24 cellular contexts compared by ENCODE assay signal in genomic region chr21:41579692-41580091, GRCh38.
"Had no signal": no experiment of that assay in that cellular context is flagged by ENCODE, and none has a peak within 500 bp of the region (broad histone marks: within the 10 kb centered on the region; RNA-seq: fewer than 3 reads in every experiment).

No MANE protein-coding gene starts in this region.

- FAIRE-seq: endothelial cell of umbilical vein had no signal

- H3K36me3 ChIP-seq: cardiac muscle cell, esophagus muscularis mucosa, gastrocnemius medialis, tibial artery, uterus, WERI-Rb-1 had no signal

- H3K27me3 ChIP-seq: body of pancreas, cardiac muscle cell, gastrocnemius medialis, uterus had no signal

- H3K4me1 Mint-ChIP-seq: activated CD4-positive, alpha-beta T cell treated with anti-CD3 and anti-CD28 coated beads, Interleukin-2, amount 10 ng/mL, durations not matched to agents 7 days and 5 days; activated naive CD8-positive, alpha-beta T cell treated with anti-CD3 and anti-CD28 coated beads, Interleukin-2, amount 50 U/mL, for 24 hours; naive thymus-derived CD8-positive, alpha-beta T cell; T-helper 17 cell had no signal

- H3K4me3 Mint-ChIP-seq: activated CD4-positive, alpha-beta T cell treated with anti-CD3 and anti-CD28 coated beads, Interleukin-2, amount 10 ng/mL, durations not matched to agents 7 days and 5 days; activated CD8-positive, alpha-beta T cell treated with anti-CD3 and anti-CD28 coated beads, Interleukin-2, amount 10 ng/mL, durations not matched to agents 7 days and 5 days; activated naive CD8-positive, alpha-beta T cell treated with anti-CD3 and anti-CD28 coated beads, Interleukin-2, amount 50 U/mL, for 24 hours; activated T-helper 1 cell treated with anti-CD3 and anti-CD28 coated beads, Interleukin-12 subunit alpha, Interleukin-12 subunit beta, Interleukin-2, Interleukin-4 antibody, amounts not matched to agents 30 ng/mL and 10 ng/mL and 1 ng/mL, durations not matched to agents 14 hours and 24 hours and 36 hours; dendritic cell treated with granulocyte-macrophage colony-stimulating factor and Interleukin-4, amounts not matched to agents 40 ng/mL and 50 ng/mL, for 4 days; effector memory CD8-positive, alpha-beta T cell; naive thymus-derived CD8-positive, alpha-beta T cell; T-helper 17 cell had no signal

- H3K4me3 ChIP-seq: body of pancreas, cardiac muscle cell, esophagus muscularis mucosa, gastrocnemius medialis, tibial artery, uterus had no signal

- H3K9me3 ChIP-seq: body of pancreas had no signal

- H3K27ac ChIP-seq: body of pancreas, cardiac muscle cell, esophagus muscularis mucosa, gastrocnemius medialis, tibial artery, uterus, WERI-Rb-1 had no signal

- H3K27ac Mint-ChIP-seq: activated CD4-positive, alpha-beta T cell treated with anti-CD3 and anti-CD28 coated beads, Interleukin-2, amount 10 ng/mL, durations not matched to agents 7 days and 5 days; activated CD8-positive, alpha-beta T cell treated with anti-CD3 and anti-CD28 coated beads, Interleukin-2, amount 10 ng/mL, durations not matched to agents 7 days and 5 days; activated naive CD8-positive, alpha-beta T cell treated with anti-CD3 and anti-CD28 coated beads, Interleukin-2, amount 50 U/mL, for 24 hours; activated T-helper 1 cell treated with anti-CD3 and anti-CD28 coated beads, Interleukin-12 subunit alpha, Interleukin-12 subunit beta, Interleukin-2, Interleukin-4 antibody, amounts not matched to agents 30 ng/mL and 10 ng/mL and 1 ng/mL, durations not matched to agents 14 hours and 24 hours and 36 hours; dendritic cell treated with granulocyte-macrophage colony-stimulating factor and Interleukin-4, amounts not matched to agents 40 ng/mL and 50 ng/mL, for 4 days; effector memory CD8-positive, alpha-beta T cell; naive thymus-derived CD8-positive, alpha-beta T cell; T-helper 17 cell had no signal

- ATAC-seq: activated CD8-positive, alpha-beta T cell treated with anti-CD3 and anti-CD28 coated beads, Interleukin-2, amount 10 ng/mL, durations not matched to agents 7 days and 5 days; activated naive CD8-positive, alpha-beta T cell treated with anti-CD3 and anti-CD28 coated beads, Interleukin-2, amount 50 U/mL, for 24 hours; body of pancreas; effector memory CD8-positive, alpha-beta T cell; gastrocnemius medialis; naive thymus-derived CD8-positive, alpha-beta T cell; stimulated activated naive CD8-positive, alpha-beta T cell treated with anti-CD3 and anti-CD28 coated beads, Interleukin-15, Interleukin-2, amounts not matched to agents 100 U/mL and 50 U/mL, for 24 hours; T-helper 17 cell had no signal

- DNase-seq: activated CD4-positive, alpha-beta T cell treated with anti-CD3 and anti-CD28 coated beads, Interleukin-2, amount 10 ng/mL, durations not matched to agents 7 days and 5 days; activated CD4-positive, CD25-positive, alpha-beta regulatory T cell treated with anti-CD3 and anti-CD28 coated beads, Interleukin-2, amount 50 U/mL, for 72 hours; activated CD8-positive, alpha-beta T cell treated with anti-CD3 and anti-CD28 coated beads, Interleukin-2, amount 10 ng/mL, durations not matched to agents 7 days and 5 days; activated gamma-delta T cell; activated naive CD4-positive, alpha-beta T cell treated with anti-CD3 and anti-CD28 coated beads, Interleukin-2, amount 50 U/mL, for 16 hours; activated naive CD8-positive, alpha-beta T cell treated with anti-CD3 and anti-CD28 coated beads, Interleukin-2, amount 50 U/mL, for 24 hours; body of pancreas; effector memory CD8-positive, alpha-beta T cell; gastrocnemius medialis; hypothalamus; mesenchymal stem cell; naive thymus-derived CD8-positive, alpha-beta T cell; stimulated activated CD4-positive, alpha-beta T cell treated with anti-CD3 and anti-CD28 coated beads, Interleukin-12 subunit alpha, Interleukin-12 subunit beta, amount 100 ng/mL, for 4 hours; stimulated activated CD4-positive, alpha-beta T cell treated with anti-CD3 and anti-CD28 coated beads, Interleukin-4, amount 100 ng/mL, for 4 hours; stimulated activated naive CD8-positive, alpha-beta T cell treated with anti-CD3 and anti-CD28 coated beads, Interleukin-15, Interleukin-2, amounts not matched to agents 100 U/mL and 50 U/mL, for 24 hours; T-helper 17 cell; tibial artery; uterus; WERI-Rb-1 had no signal

- H3K4me1 ChIP-seq: esophagus muscularis mucosa, gastrocnemius medialis, uterus had no signal
